In the genomic region with DNA sequence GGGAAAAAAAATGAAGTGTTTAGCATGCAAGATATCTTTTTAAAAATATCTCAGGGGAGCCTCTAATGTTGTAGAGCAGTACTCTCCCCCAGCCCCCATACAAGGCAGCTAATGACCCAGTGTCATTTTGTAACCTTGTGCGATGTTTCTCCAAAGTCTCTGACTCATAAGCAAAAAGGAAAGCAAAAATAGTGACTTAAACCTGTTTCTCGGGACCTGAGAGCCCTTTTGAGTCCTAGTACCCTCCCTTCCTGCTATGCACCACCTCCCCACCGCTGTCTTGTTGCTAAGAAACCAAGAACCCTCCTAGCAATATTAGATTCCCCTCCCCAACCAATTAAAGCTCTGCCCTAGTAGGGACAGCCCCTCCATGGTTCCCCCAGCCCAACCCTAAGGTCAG, we compare ENCODE assay signal across 8 cellular contexts. TPM values are rescaled to one million over a fixed set of nuclear protein-coding genes. Genes with fewer than 3 reads are reported as not detected.
DNase-seq lines count a peak whose midpoint lies in the region; ATAC-seq, FAIRE-seq and TF ChIP-seq lines count a peak whose summit lies in the region.

No MANE protein-coding gene starts in this region.

- H3K4ac ChIP-seq in IMR-90 (ENCODE audit: low read depth, low read length), result no peak overlapping the region

- 25% methylated on average over 2 of the region's 3 CpGs; no CpG with 5 or more reads in 1 of the 2 experiments for WGBS in IMR-90 (ENCODE audit: extremely low coverage in 2 of 2, insufficient read length in 1 of 2), 2 experiments
- 69 to 74% methylated on average over 3 of the region's 3 CpGs for WGBS in ectodermal cell, 2 experiments
- 30 to 58% (median 46%) methylated on average over 3 of the region's 3 CpGs for WGBS in stomach, 5 donors

- H3K27ac ChIP-seq in IMR-90 (ENCODE audit: insufficient read depth, low read length) (no peak overlapping the region), ectodermal cell (ENCODE audit: insufficient read depth, low read depth, low read length, poor library complexity, severe bottlenecking) (peak overlapping the region; percentile 4), stomach (peak overlapping the region; percentile 19 to 66 (median 52))

- dilution Hi-C loops in IMR-90 (cut with HindIII; ENCODE audit: low sequenced_read_pairs, unreplicated experiment), result no loop called here

- no peak overlapping the region for H2BK5ac ChIP-seq in IMR-90 (ENCODE audit: low read depth, low read length, poor library complexity, severe bottlenecking)

- no peaks in the 10 kb centered on the region for H3K36me3 ChIP-seq in GM06990 (ENCODE audit: control insufficient read depth, insufficient read depth, low read length)
- H3K36me3 ChIP-seq in IMR-90 (ENCODE audit: control insufficient read depth, insufficient read depth, low read length), result no peaks in the 10 kb centered on the region
- H3K36me3 ChIP-seq in ectodermal cell (ENCODE audit: control insufficient read depth, insufficient read depth, low read length), result no peaks in the 10 kb centered on the region
- no peaks in the 10 kb centered on the region for H3K36me3 ChIP-seq in stomach

- no peak overlapping the region for H4K5ac ChIP-seq in IMR-90 (ENCODE audit: low read depth, low read length)

- H3K4me1 ChIP-seq in IMR-90 (ENCODE audit: control insufficient read depth, insufficient read depth, low read length) (peaks cover 2% of the 10 kb centered on the region), ectodermal cell (ENCODE audit: control insufficient read depth, insufficient read depth, low read length) (peaks cover 33% of the 10 kb centered on the region), stomach (peaks cover 11 to 39% (median 21%) of the 10 kb centered on the region in 4 donors)

- H3K79me1 ChIP-seq in IMR-90 (ENCODE audit: low read depth in 1 of 2, low read length in 2 of 2), result peaks cover 0 to 3% of the 10 kb centered on the region in 2 experiments; a peak in 1 of 4 replicates

- H4K91ac ChIP-seq in IMR-90 (ENCODE audit: insufficient read depth, low read depth, low read length), result no peak overlapping the region

- no peak overlapping the region for H2BK15ac ChIP-seq in IMR-90 (ENCODE audit: low read depth, low read length)

- no peak for FAIRE-seq in D721Med (lab: Jason Lieb, UNC)

- no peak for TF ChIP-seq RAD21 in IMR-90 (IDR thresholded peaks at IDR 0.05; ENCODE audit: low read length)

- no peak for TF ChIP-seq EP300 in stomach (IDR thresholded peaks at IDR 0.05)

- in situ Hi-C loops in IMR-90 (cut with MboI; ENCODE audit: low sequenced_read_pairs), result no loop called here

- POLR2A ChIA-PET in IMR-90 (lab: Charles Lee; ENCODE audit: unreplicated experiment), result no interaction called here

- no peak overlapping the region for H3K9ac ChIP-seq in IMR-90 (ENCODE audit: low read depth, low read length)

- H3K9me3 ChIP-seq in IMR-90 (ENCODE audit: control insufficient read depth, insufficient read depth, low read length) (no peaks in the 10 kb centered on the region), ectodermal cell (ENCODE audit: control insufficient read depth, low read length) (no peaks in the 10 kb centered on the region), stomach (no peaks in the 10 kb centered on the region)

- CTCF ChIA-PET in IMR-90 (lab: Yijun Ruan, JAX), result no interaction called here

- no peak overlapping the region for H3K18ac ChIP-seq in IMR-90 (ENCODE audit: low read depth, low read length)

- peaks cover 11% of the 10 kb centered on the region for H3K9me1 ChIP-seq in IMR-90 (ENCODE audit: insufficient read depth, low read length)

- DNase-seq in GM06990 (ENCODE audit: extremely low read depth, insufficient read length) (peak; percentile 76), IMR-90 (peak; percentile 50), stomach (no peak), D721Med (ENCODE audit: insufficient read length, low spot score) (no peak), DMS114 treated with DMSO at 0.1 percent for 48 hours (lab: John Stamatoyannopoulos, UW; ENCODE audit: unreplicated experiment) (no peak), NCI-H1417 treated with DMSO at 0.1 percent for 48 hours (lab: John Stamatoyannopoulos, UW) (no peak)

- no peak overlapping the region for H3K4me3 ChIP-seq in GM06990 (replicated peaks; ENCODE audit: low read depth, low read length)
- no peak overlapping the region for H3K4me3 ChIP-seq in IMR-90 (ENCODE audit: insufficient read depth, low read depth, low read length)
- no peak overlapping the region for H3K4me3 ChIP-seq in ectodermal cell (ENCODE audit: insufficient read depth, low read depth, low read length)
- no peak overlapping the region for H3K4me3 ChIP-seq in stomach

- TF ChIP-seq CTCF in GM06990 (IDR thresholded peaks at IDR 0.05; ENCODE audit: insufficient read depth, low read length, poor library complexity, severe bottlenecking) (no peak), IMR-90 (conservative IDR thresholded peaks at IDR 0.05; ENCODE audit: low read depth, low read length) (no peak), stomach (IDR thresholded peaks at IDR 0.05) (no peak), D721Med (IDR thresholded peaks at IDR 0.05; ENCODE audit: insufficient read depth, missing control alignments) (no peak)

- no peak overlapping the region for H3K23ac ChIP-seq in IMR-90 (ENCODE audit: low read depth, low read length)

- intact Hi-C loops in IMR-90 (cut with micrococcal nuclease) (no loop called here), stomach (cut with DNase I; ENCODE audit: low total_unique reads) (no loop called here)

- H4K8ac ChIP-seq in IMR-90 (ENCODE audit: low read depth in 2 of 2, low read length in 2 of 2), result no peak overlapping the region

- TF ChIP-seq POLR2A in IMR-90 (IDR thresholded peaks at IDR 0.05; ENCODE audit: low read depth, low read length) (no peak), stomach (IDR thresholded peaks at IDR 0.05) (no peak)

- BruUV-seq in IMR-90 (replicated peaks; lab: Mats Ljungman, UMichigan), result no TSS peak

- H4K20me1 ChIP-seq in IMR-90 (ENCODE audit: insufficient read depth, low read length), result no peaks in the 10 kb centered on the region

- H2BK20ac ChIP-seq in IMR-90 (ENCODE audit: low read depth, low read length), result no peak overlapping the region

- H3K4me2 ChIP-seq in IMR-90 (ENCODE audit: low read depth, low read length), result peak overlapping the region; percentile 58

- H3K14ac ChIP-seq in IMR-90 (replicated peaks; ENCODE audit: low read depth, low read length), result no peak overlapping the region

- ATAC-seq in GM21526 (IDR thresholded peaks at IDR 0.05; ENCODE audit: low FRiP score, unreplicated experiment), result peak; percentile 66
- ATAC-seq in IMR-90 (ENCODE audit: low read depth), result peak; percentile 27; the same call in 1 of the 2 replicates

- no peak overlapping the region for H2AK5ac ChIP-seq in IMR-90 (ENCODE audit: low read depth, low read length)

- H2BK120ac ChIP-seq in IMR-90 (ENCODE audit: low read depth, low read length), result no peak overlapping the region

- H3K56ac ChIP-seq in IMR-90 (ENCODE audit: extremely low read depth, insufficient read depth, low read length), result no peak overlapping the region

- H3K27me3 ChIP-seq in GM06990 (replicated peaks; ENCODE audit: control insufficient read depth, insufficient read depth, low read length) (no peaks in the 10 kb centered on the region), IMR-90 (ENCODE audit: control insufficient read depth, insufficient read depth, low read length) (no peaks in the 10 kb centered on the region; the same call in 1 of the 2 replicates), ectodermal cell (ENCODE audit: control insufficient read depth, insufficient read depth, low read length, poor library complexity, severe bottlenecking) (no peaks in the 10 kb centered on the region), stomach (no peaks in the 10 kb centered on the region)

- no peak overlapping the region for H2AK9ac ChIP-seq in IMR-90 (replicated peaks; ENCODE audit: low read depth, low read length, poor library complexity)

- H2AFZ ChIP-seq in IMR-90 (replicated peaks; ENCODE audit: low read length, poor library complexity), result no peak overlapping the region

RNA-seq across cellular contexts. Expression of a gene that starts 2.8 kb away (rescaled TPM):
- total RNA-seq in IMR-90 (2012; rRNA removed), result under 0.01 and 0.18 TPM in 2 replicates
- 0.17 and 0.30 TPM in 2 replicates for polyA plus RNA-seq in IMR-90 (2012; rRNA removed)
- polyA plus RNA-seq in IMR-90 (2012; cell fraction: cytosol; rRNA removed), result 0.07 and 0.42 TPM in 2 replicates
- polyA plus RNA-seq in IMR-90 (2012; cell fraction: nucleus; rRNA removed; ENCODE audit: low replicate concordance), result 0.82 and 2.1 TPM in 2 replicates
- polyA plus RNA-seq in ectodermal cell (2013, experiment 1 of 4), result 5.0 TPM
- polyA plus RNA-seq in ectodermal cell (2013, experiment 2 of 4), result 2.6 TPM
- polyA plus RNA-seq in ectodermal cell (2013, experiment 3 of 4), result 2.8 TPM
- polyA plus RNA-seq in ectodermal cell (2013, experiment 4 of 4), result 2.7 TPM
- total RNA-seq in stomach, result 1 to 10 TPM in 3 of 5 donors, not detected in 2; 1.1 to 2.7 (median 2.6) TPM
- under 1 TPM in 2 of 3 donors, not detected in 1; 0.25 to 0.31 TPM for polyA plus RNA-seq in stomach

RNA-seq across cellular contexts. Expression of a gene that starts 21.5 kb away (rescaled TPM):
- total RNA-seq in IMR-90 (2012; rRNA removed) (not detected in 2 replicates), stomach (100 to 1,000 TPM in 2 of 5 donors, 10 to 100 TPM in 2, 1 to 10 TPM in 1; 6.4 to 117 (median 49.5) TPM)
- polyA plus RNA-seq in IMR-90 (2012; rRNA removed) (0.09 TPM in 1 of 2 replicates, not detected in the other), stomach (10 to 100 TPM; 25.9 to 76.3 (median 40.6) TPM)
- 0.07 TPM in 1 of 2 replicates, not detected in the other for polyA plus RNA-seq in IMR-90 (2012; cell fraction: cytosol; rRNA removed)
- 0.07 TPM in 1 of 2 replicates, not detected in the other for polyA plus RNA-seq in IMR-90 (2012; cell fraction: nucleus; rRNA removed; ENCODE audit: low replicate concordance)
- not detected for polyA plus RNA-seq in ectodermal cell (2013, experiment 1 of 4)
- 0.12 TPM for polyA plus RNA-seq in ectodermal cell (2013, experiment 2 of 4)
- not detected for polyA plus RNA-seq in ectodermal cell (2013, experiment 3 of 4)
- 0.16 TPM for polyA plus RNA-seq in ectodermal cell (2013, experiment 4 of 4)

RNA-seq across cellular contexts. Expression of a gene that starts 32.4 kb away (rescaled TPM):
- total RNA-seq in IMR-90 (2012; rRNA removed) (10.0 and 10.8 TPM in 2 replicates), stomach (10 to 100 TPM; 18.7 to 54.8 (median 22.0) TPM)
- polyA plus RNA-seq in IMR-90 (2012; rRNA removed) (16.6 and 19.2 TPM in 2 replicates), stomach (10 to 100 TPM; 23.9 to 29.4 (median 28.7) TPM)
- 10.9 and 13.4 TPM in 2 replicates for polyA plus RNA-seq in IMR-90 (2012; cell fraction: cytosol; rRNA removed)
- polyA plus RNA-seq in IMR-90 (2012; cell fraction: nucleus; rRNA removed; ENCODE audit: low replicate concordance), result 63.9 and 67.4 TPM in 2 replicates
- polyA plus RNA-seq in ectodermal cell (2013, experiment 1 of 4), result 20.8 TPM
- polyA plus RNA-seq in ectodermal cell (2013, experiment 2 of 4), result 17.6 TPM
- polyA plus RNA-seq in ectodermal cell (2013, experiment 3 of 4), result 17.8 TPM
- 18.2 TPM for polyA plus RNA-seq in ectodermal cell (2013, experiment 4 of 4)

RNA-seq across cellular contexts. Expression of a gene that starts 35.9 kb away (rescaled TPM):
- total RNA-seq in IMR-90 (2012; rRNA removed) (15.6 and 17.0 TPM in 2 replicates), stomach (1,000 to 10,000 TPM in 1 of 5 donors, 100 to 1,000 TPM in 3, 10 to 100 TPM in 1; 45.0 to 1,214 (median 194) TPM)
- polyA plus RNA-seq in IMR-90 (2012; rRNA removed) (31.9 and 35.0 TPM in 2 replicates), stomach (10 to 100 TPM; 24.8 to 58.6 (median 40.6) TPM)
- 22.4 and 29.6 TPM in 2 replicates for polyA plus RNA-seq in IMR-90 (2012; cell fraction: cytosol; rRNA removed)
- 207 and 453 TPM in 2 replicates for polyA plus RNA-seq in IMR-90 (2012; cell fraction: nucleus; rRNA removed; ENCODE audit: low replicate concordance)
- polyA plus RNA-seq in ectodermal cell (2013, experiment 1 of 4), result 28.3 TPM
- polyA plus RNA-seq in ectodermal cell (2013, experiment 2 of 4), result 28.4 TPM
- polyA plus RNA-seq in ectodermal cell (2013, experiment 3 of 4), result 27.3 TPM
- 27.0 TPM for polyA plus RNA-seq in ectodermal cell (2013, experiment 4 of 4)

RNA-seq across cellular contexts. Expression of a gene that starts 42.4 kb away (rescaled TPM):
- total RNA-seq in IMR-90 (2012; rRNA removed) (not detected in 2 replicates), stomach (10 to 100 TPM in 2 of 5 donors, under 1 TPM in 2, not detected in 1; 0.45 to 12.0 (median 6.0) TPM)
- polyA plus RNA-seq in IMR-90 (2012; rRNA removed) (0.03 TPM in 1 of 2 replicates, not detected in the other), stomach (1 to 10 TPM; 2.6 to 8.5 (median 4.9) TPM)
- polyA plus RNA-seq in IMR-90 (2012; cell fraction: cytosol; rRNA removed), result 0.06 TPM in 1 of 2 replicates, not detected in the other
- polyA plus RNA-seq in IMR-90 (2012; cell fraction: nucleus; rRNA removed; ENCODE audit: low replicate concordance), result not detected in 2 replicates
- polyA plus RNA-seq in ectodermal cell (2013, experiment 1 of 4), result not detected
- polyA plus RNA-seq in ectodermal cell (2013, experiment 2 of 4), result not detected
- polyA plus RNA-seq in ectodermal cell (2013, experiment 3 of 4), result not detected
- polyA plus RNA-seq in ectodermal cell (2013, experiment 4 of 4), result not detected

Comparison
In these comparisons a context has a peak if more than half of its experiments do, and no peak if none do; other contexts are left out.
1. DNase-seq: peak in GM06990 (single experiment) and IMR-90 (single experiment); none in stomach (single experiment), D721Med (single experiment), DMS114 treated with DMSO at 0.1 percent for 48 hours (single experiment) and NCI-H1417 treated with DMSO at 0.1 percent for 48 hours (single experiment).